In genomic region chr16:67415872-67416793, GRCh38 we compare ENCODE assay signal across 8 cellular contexts. TPM values are rescaled to one million over a fixed set of nuclear protein-coding genes. Genes with fewer than 3 reads are reported as not detected.
A peak's percentile ranks its signal among the peaks of the same experiment; 100 is the strongest.
DNase-seq lines count a peak whose midpoint lies in the region; ATAC-seq, FAIRE-seq and TF ChIP-seq lines count a peak whose summit lies in the region.

Gene ZDHHC1 (minus strand): TSS chr16:67416477. CDS start chr16:67407775, 8,702 bp downstream.

- H3K4me3 ChIP-seq in Panc1 (ENCODE audit: low read depth in 2 of 2, low read length in 2 of 2): peak within 1 kb of the TSS; percentile 51 to 74
- H3K4me3 ChIP-seq in heart right ventricle: peak within 1 kb of the TSS; percentile 78 to 96 (median 92)
- H3K4me3 ChIP-seq in pancreas: peak within 1 kb of the TSS; percentile 79 to 83 (median 82)

- H3K27ac ChIP-seq in Panc1 (ENCODE audit: low read length) (peak within 1 kb of the TSS; percentile 69), angular gyrus (ENCODE audit: low read depth, low read length) (peak within 1 kb of the TSS; percentile 76), heart right ventricle (peak within 1 kb of the TSS; percentile 38 to 93 (median 87)), pancreas (peak within 1 kb of the TSS; percentile 57 to 88 (median 78))

- in situ Hi-C loops in Panc1 (cut with HindIII; ENCODE audit: low pct_unique_long_range_greater_than_20kb, low sequenced_read_pairs): no loop called here

- no TSS peak for BruUV-seq in Panc1 (replicated peaks; lab: Mats Ljungman, UMichigan)

- H3K27me3 ChIP-seq in Panc1 (ENCODE audit: control insufficient read depth, insufficient read depth, low read length) (no peaks in the 10 kb centered on the region), heart right ventricle (peaks cover 0 to 9% (median 0%) of the 10 kb centered on the region in 7 donors), pancreas (no peaks in the 10 kb centered on the region)

- CTCF ChIA-PET in Panc1 (lab: Charles Lee): no interaction called here

- WGBS in heart right ventricle, 2 donors: 1% methylated on average over 69 to 73 of the region's 73 CpGs
- 1% methylated on average over 45 to 73 of the region's 73 CpGs for WGBS in pancreas, 2 donors

- DNase-seq in NCI-H1694 treated with DMSO at 0.1 percent for 48 hours (lab: John Stamatoyannopoulos, UW) (peak; percentile 26), NCI-H1694 (lab: John Stamatoyannopoulos, UW) (no peak), Panc1 (ENCODE audit: low read depth, low spot score) (no peak), heart right ventricle (peak; percentile 68 to 83), pancreas (peak; percentile 69 to 93 (median 83)), MV-4-11 (lab: John Stamatoyannopoulos, UW) (no peak)

- H3K36me3 ChIP-seq in Panc1 (ENCODE audit: control insufficient read depth, insufficient read depth, low read length): no peaks in the 10 kb centered on the region
- no peaks in the 10 kb centered on the region for H3K36me3 ChIP-seq in heart right ventricle
- H3K36me3 ChIP-seq in pancreas: no peaks in the 10 kb centered on the region

- POLR2A ChIA-PET in Panc1 (lab: Charles Lee): no interaction called here

- peak; percentile 82 for TF ChIP-seq CTCF in Panc1 (IDR thresholded peaks at IDR 0.05)
- peak; percentile 22 to 76 (median 62) for TF ChIP-seq CTCF in heart right ventricle (IDR thresholded peaks at IDR 0.05)
- peak; percentile 22 to 38 (median 37) for TF ChIP-seq CTCF in pancreas (IDR thresholded peaks at IDR 0.05)

- no peaks in the 10 kb centered on the region for H3K9me3 ChIP-seq in Panc1 (ENCODE audit: control insufficient read depth, insufficient read depth, low read depth, low read length)
- no peaks in the 10 kb centered on the region for H3K9me3 ChIP-seq in heart right ventricle
- H3K9me3 ChIP-seq in pancreas: no peaks in the 10 kb centered on the region

- intact Hi-C loops in Panc1 (cut with micrococcal nuclease; ENCODE audit: unreplicated experiment): no loop called here
- intact Hi-C loops in heart right ventricle (cut with DNase I): loop anchor here in 1 of 10 donors (10.0 kb wide), 1 partner anchor 141 kb away; the partner anchor contains the start of gene PLEKHG4
- intact Hi-C loops in pancreas (cut with DNase I): no loop called here

- no peaks in the 10 kb centered on the region for H3K4me1 ChIP-seq in Panc1 (ENCODE audit: control insufficient read depth, insufficient read depth, low read length)
- peaks cover 0 to 33% (median 13%) of the 10 kb centered on the region in 9 donors for H3K4me1 ChIP-seq in heart right ventricle
- peaks cover 0 to 7% (median 0%) of the 10 kb centered on the region in 3 donors for H3K4me1 ChIP-seq in pancreas

- no peak for FAIRE-seq in pancreas (lab: Jason Lieb, UNC)

- peak; percentile 63 for ATAC-seq in HG03066 (IDR thresholded peaks at IDR 0.05; ENCODE audit: low read depth, unreplicated experiment)
- peak; percentile 95 for ATAC-seq in Panc1
- ATAC-seq in heart right ventricle: peak; percentile 95 to 97 (median 96)
- peak; percentile 96 to 99 (median 98) for ATAC-seq in pancreas

RNA-seq across cellular contexts. Expression of gene ZDHHC1, which starts in this region (rescaled TPM):
- total RNA-seq in Panc1 (2021; ENCODE audit: unreplicated experiment): 7.8 TPM
- polyA plus RNA-seq in Panc1 (2012; ENCODE audit: insufficient read length): 10.4 TPM
- total RNA-seq in heart right ventricle: 1 to 10 TPM; 3.2 to 6.3 (median 4.2) TPM
- polyA plus RNA-seq in heart right ventricle: 1 to 10 TPM; 3.6 to 4.4 TPM
- 10 to 100 TPM in 2 of 6 donors, 1 to 10 TPM in 4; 8.1 to 11.3 (median 9.7) TPM for total RNA-seq in pancreas
- 10 to 100 TPM; 11.2 to 15.2 TPM for polyA plus RNA-seq in pancreas

Comparison
In these comparisons a context has a peak if more than half of its experiments do, and no peak if none do; other contexts are left out.
1. DNase-seq: peak in NCI-H1694 treated with DMSO at 0.1 percent for 48 hours (single experiment), heart right ventricle (2 of 2) and pancreas (6 of 6); none in NCI-H1694 (single experiment), Panc1 (single experiment) and MV-4-11 (single experiment).
2. Peak in every context shown above with its lines, with median percentiles within 50 percentile points of each other: ATAC-seq, H3K27ac ChIP-seq, H3K4me3 ChIP-seq and CTCF ChIP-seq.